1 cellular context compared by ENCODE assay signal in genomic region chr19:12484371-12485322, GRCh38.
TF ChIP-seq lines count a peak whose summit lies in the region.

ZNF709 (minus strand) TSS chr19:12484816; CDS start chr19:12484657, 159 bp downstream.

TF ChIP-seq in HepG2, 621 proteins besides CTCF, POLR2A, EP300 and RAD21 (continued from another document and continues in another):
- TF ChIP-seq ARID4A (CRISPR knock-in tag; IDR thresholded peaks at IDR 0.05; ENCODE audit: borderline replicate concordance) (peak; percentile 87; the same call in 1 of the 2 replicates), ZNF574 (CRISPR knock-in tag; IDR thresholded peaks at IDR 0.05) (peak; percentile 48), RORA (CRISPR knock-in tag; IDR thresholded peaks at IDR 0.05) (no peak), MIER2 (CRISPR knock-in tag; IDR thresholded peaks at IDR 0.05) (no peak), ZNF451 (CRISPR knock-in tag; IDR thresholded peaks at IDR 0.05) (peak; percentile 68; the same call in 1 of the 2 replicates), FOXP1 (IDR thresholded peaks at IDR 0.05) (no peak), FOXP1 (CRISPR knock-in tag; IDR thresholded peaks at IDR 0.05) (0 out of 2 replicates have a peak, but pooled peaks have one; percentile 3), ZNF556 (CRISPR knock-in tag; IDR thresholded peaks at IDR 0.05; ENCODE audit: borderline replicate concordance) (peak; percentile 79; the same call in 1 of the 2 replicates), ZNF646 (CRISPR knock-in tag; IDR thresholded peaks at IDR 0.05) (no peak), HDAC2 (CRISPR knock-in tag; IDR thresholded peaks at IDR 0.05) (no peak), ZNF776 (CRISPR knock-in tag; IDR thresholded peaks at IDR 0.05) (no peak), DR1 (CRISPR knock-in tag; IDR thresholded peaks at IDR 0.05) (peak; percentile 44; the same call in 1 of the 2 replicates), GATAD2A (CRISPR knock-in tag; IDR thresholded peaks at IDR 0.05) (peak; percentile 70), ZBTB7A (CRISPR knock-in tag; IDR thresholded peaks at IDR 0.05) (peak; percentile 96), RBM22 (optimal IDR thresholded peaks at IDR 0.05; ENCODE audit: low read length) (peak; percentile 28), ZNF768 (CRISPR knock-in tag; IDR thresholded peaks at IDR 0.05) (peak; percentile 32; the same call in 1 of the 2 replicates), ZNF280B (CRISPR knock-in tag; IDR thresholded peaks at IDR 0.05; ENCODE audit: borderline replicate concordance) (peak; percentile 69; the same call in 1 of the 2 replicates), GATAD1 (CRISPR knock-in tag; IDR thresholded peaks at IDR 0.05) (peak; percentile 42; the same call in 1 of the 2 replicates), ZNF256 (CRISPR knock-in tag; conservative IDR thresholded peaks at IDR 0.05) (peak; percentile 40; the same call in 1 of the 2 replicates), TERF1 (CRISPR knock-in tag; IDR thresholded peaks at IDR 0.05) (peak; percentile 41; the same call in 1 of the 2 replicates), SCMH1 (CRISPR knock-in tag; IDR thresholded peaks at IDR 0.05; ENCODE audit: borderline replicate concordance) (no peak), ZNF253 (CRISPR knock-in tag; IDR thresholded peaks at IDR 0.05; ENCODE audit: borderline replicate concordance) (no peak), ZNF343 (CRISPR knock-in tag; IDR thresholded peaks at IDR 0.05) (peak; percentile 71; the same call in 1 of the 2 replicates), ZNF160 (CRISPR knock-in tag; IDR thresholded peaks at IDR 0.05) (no peak), ZNF407 (CRISPR knock-in tag; IDR thresholded peaks at IDR 0.05; ENCODE audit: not compliant biosample characterization) (peak; percentile 79), REXO4 (CRISPR knock-in tag; IDR thresholded peaks at IDR 0.05; ENCODE audit: borderline replicate concordance) (no peak), ZNF274 (CRISPR knock-in tag; IDR thresholded peaks at IDR 0.05) (no peak), RXRA (CRISPR knock-in tag; IDR thresholded peaks at IDR 0.05) (0 out of 2 replicates have a peak, but pooled peaks have one; percentile 51), POLR2AphosphoS5 (IDR thresholded peaks at IDR 0.05; ENCODE audit: low read depth, low read length) (peak; percentile 91), ZSCAN29 (CRISPR knock-in tag; conservative IDR thresholded peaks at IDR 0.05) (peak; percentile 98)
